In the genomic region with DNA sequence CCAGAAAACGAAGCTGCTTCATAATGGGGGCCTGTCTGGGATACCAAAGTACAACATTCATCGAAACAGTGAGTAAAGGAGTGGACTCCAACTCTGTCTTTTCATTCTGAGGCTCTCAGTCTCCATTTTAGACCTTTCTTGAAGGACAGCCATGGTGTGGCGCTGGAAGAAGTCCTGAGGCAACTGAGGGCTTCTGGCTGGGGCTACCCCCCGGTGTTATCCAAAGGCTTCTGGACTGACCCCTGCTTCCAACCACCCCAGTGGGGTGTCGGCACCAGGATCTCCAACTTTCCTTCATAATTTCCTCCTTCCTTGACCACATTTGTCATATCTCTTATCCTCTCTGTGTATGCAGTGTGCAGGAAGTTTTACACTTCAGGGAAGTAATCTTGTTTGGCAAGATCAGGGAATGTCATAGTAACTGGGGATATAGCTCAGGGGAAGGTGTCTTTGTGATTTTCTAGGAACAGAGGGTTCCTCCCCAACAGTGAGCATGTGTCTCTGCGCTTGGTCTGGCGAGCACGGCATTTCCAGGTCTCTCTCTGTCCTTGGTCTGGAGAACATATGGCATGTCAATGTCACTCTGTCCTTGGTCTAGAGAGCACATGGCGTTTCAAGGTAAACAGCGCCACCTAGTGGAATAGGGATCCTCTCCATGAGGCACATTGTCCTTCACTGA, we compare ENCODE assay signal across 9 cellular contexts. TPM values are rescaled to one million over a fixed set of nuclear protein-coding genes. Genes with fewer than 3 reads are reported as not detected.
A peak's percentile ranks its signal among the peaks of the same experiment; 100 is the strongest.
DNase-seq lines count a peak whose midpoint lies in the region; ATAC-seq, FAIRE-seq and TF ChIP-seq lines count a peak whose summit lies in the region.
"Had no signal": no experiment of that assay in that cellular context is flagged by ENCODE, and none has a peak within 500 bp of the region (broad histone marks: within the 10 kb centered on the region; RNA-seq: fewer than 3 reads in every experiment).

No MANE protein-coding gene starts in this region.

- H3K79me1 ChIP-seq in IMR-90 (ENCODE audit: low read depth in 1 of 2, low read length in 2 of 2) = no peaks in the 10 kb centered on the region

- H3K9me1 ChIP-seq in IMR-90 (ENCODE audit: insufficient read depth, low read length) = no peaks in the 10 kb centered on the region

- H4K91ac ChIP-seq in IMR-90 (ENCODE audit: insufficient read depth, low read depth, low read length) = no peak overlapping the region

- no peak overlapping the region for H2BK15ac ChIP-seq in IMR-90 (ENCODE audit: low read depth, low read length)

- peak overlapping the region; percentile 9 for H2AFZ ChIP-seq in IMR-90 (replicated peaks; ENCODE audit: low read length, poor library complexity)

- H4K5ac ChIP-seq in IMR-90 (ENCODE audit: low read depth, low read length) = no peak overlapping the region

- dilution Hi-C loops in IMR-90 (cut with HindIII; ENCODE audit: low sequenced_read_pairs, unreplicated experiment) = no loop called here

- CTCF ChIA-PET in Caco-2 (lab: Charles Lee) (interaction anchor here (0.6 kb wide), 1 partner anchor 12 kb away, joined by 3 read pairs; no protein-coding TSS in a partner anchor), IMR-90 (lab: Yijun Ruan, JAX) (interaction anchor here (0.7 to 1.1 kb wide), 2 partner anchors 9 to 15 kb away, joined by 3 to 4 read pairs; no protein-coding TSS in a partner anchor)

- H3K36me3 ChIP-seq in Caco-2 (ENCODE audit: control insufficient read depth, insufficient read depth, low read length) = no peaks in the 10 kb centered on the region
- no peaks in the 10 kb centered on the region for H3K36me3 ChIP-seq in IMR-90 (ENCODE audit: control insufficient read depth, insufficient read depth, low read length)
- H3K36me3 ChIP-seq in pancreas = no peaks in the 10 kb centered on the region
- H3K36me3 ChIP-seq in upper lobe of left lung = no peaks in the 10 kb centered on the region

- H3K27ac Mint-ChIP-seq in Caco-2 (ENCODE audit: unreplicated experiment) = no peak overlapping the region

- no peak overlapping the region for H3K14ac ChIP-seq in IMR-90 (replicated peaks; ENCODE audit: low read depth, low read length)

- no peaks in the 10 kb centered on the region for H3K27me3 Mint-ChIP-seq in Caco-2 (ENCODE audit: insufficient read depth, unreplicated experiment)
- peaks cover 12% of the 10 kb centered on the region for H3K27me3 Mint-ChIP-seq in activated T-cell treated with anti-CD3 and anti-CD28 coated beads, Interleukin-2, amount 50 U/mL, for 4 hours (ENCODE audit: low read depth)

- TF ChIP-seq POLR2A in IMR-90 (IDR thresholded peaks at IDR 0.05; ENCODE audit: low read depth, low read length) = no peak
- no peak for TF ChIP-seq POLR2A in upper lobe of left lung (IDR thresholded peaks at IDR 0.05)

- no peaks in the 10 kb centered on the region for H3K4me1 Mint-ChIP-seq in Caco-2 (ENCODE audit: low read depth, unreplicated experiment)
- H3K4me1 Mint-ChIP-seq in activated T-cell treated with anti-CD3 and anti-CD28 coated beads, Interleukin-2, amount 50 U/mL, for 4 hours (ENCODE audit: low read depth) = peaks cover 2% of the 10 kb centered on the region

- no peaks in the 10 kb centered on the region for H3K27me3 ChIP-seq in Caco-2 (replicated peaks; ENCODE audit: control insufficient read depth, insufficient read depth, low read length)
- peaks cover 6% of the 10 kb centered on the region for H3K27me3 ChIP-seq in IMR-90 (ENCODE audit: control insufficient read depth, insufficient read depth, low read length)
- no peaks in the 10 kb centered on the region for H3K27me3 ChIP-seq in pancreas
- no peaks in the 10 kb centered on the region for H3K27me3 ChIP-seq in upper lobe of left lung

- H3K36me3 Mint-ChIP-seq in Caco-2 (ENCODE audit: insufficient read depth, unreplicated experiment) = no peaks in the 10 kb centered on the region
- H3K36me3 Mint-ChIP-seq in activated T-cell treated with anti-CD3 and anti-CD28 coated beads, Interleukin-2, amount 50 U/mL, for 4 hours (ENCODE audit: insufficient read depth) = no peaks in the 10 kb centered on the region
- H3K36me3 Mint-ChIP-seq: IgD-negative memory B cell had no signal

- DNase-seq in Caco-2 (peak; percentile 45 to 57), IMR-90 (peak; percentile 68), RCC 7860 (ENCODE audit: low spot score) (peak; percentile 60), fibroblast of pulmonary artery (ENCODE audit: low read depth) (peak; percentile 82), pancreas (peak in 2 of 6 donors; percentile 39 to 46), upper lobe of left lung (peak in 1 of 2 donors; percentile 71), ecto neural progenitor cell (ENCODE audit: low spot score) (no peak)
- peak; percentile 71 for DNase-seq in activated T-cell treated with anti-CD3 and anti-CD28 coated beads, Interleukin-2, amount 50 U/mL, for 4 hours

- H3K4me3 ChIP-seq in Caco-2 (ENCODE audit: low read depth, low read length) = no peak overlapping the region
- no peak overlapping the region for H3K4me3 ChIP-seq in IMR-90 (ENCODE audit: insufficient read depth, low read depth, low read length)
- H3K4me3 ChIP-seq in fibroblast of pulmonary artery (replicated peaks; ENCODE audit: low read depth, low read length) = no peak overlapping the region
- no peak overlapping the region for H3K4me3 ChIP-seq in pancreas
- H3K4me3 ChIP-seq in upper lobe of left lung = no peak overlapping the region

- no peak overlapping the region for H3K4me2 ChIP-seq in IMR-90 (ENCODE audit: low read depth, low read length)

- peaks cover 5% of the 10 kb centered on the region; the same call in 1 of the 2 replicates for H3K9me3 ChIP-seq in Caco-2
- H3K9me3 ChIP-seq in IMR-90 (ENCODE audit: control insufficient read depth, insufficient read depth, low read length) = no peaks in the 10 kb centered on the region
- no peaks in the 10 kb centered on the region for H3K9me3 ChIP-seq in pancreas
- H3K9me3 ChIP-seq in upper lobe of left lung = peaks cover 0 to 5% (median 3%) of the 10 kb centered on the region in 4 donors

- 15% methylated on average over 2 of the region's 10 CpGs; no CpG with 5 or more reads in 1 of the 2 experiments for WGBS in IMR-90 (ENCODE audit: extremely low coverage in 2 of 2, insufficient read length in 1 of 2), 2 experiments
- 47 to 57% methylated on average over 10 of the region's 10 CpGs for WGBS in pancreas, 2 donors
- WGBS in upper lobe of left lung, 2 donors = 56 to 57% methylated on average over 10 of the region's 10 CpGs

- ATAC-seq in IMR-90 (ENCODE audit: low read depth) (peak; percentile 87), pancreas (peak in 3 of 4 donors; percentile 76 to 86 (median 86)), upper lobe of left lung (ENCODE audit: low FRiP score in 2 of 2) (peak; percentile 87 to 92)
- ATAC-seq in activated T-cell treated with anti-CD3 and anti-CD28 coated beads, Interleukin-2, amount 50 U/mL, for 4 hours = peak; percentile 88 to 90

- in situ Hi-C loops in IMR-90 (cut with MboI; ENCODE audit: low sequenced_read_pairs) = no loop called here

- peak; percentile 2 for FAIRE-seq in RCC 7860 (lab: Jason Lieb, UNC)
- no peak for FAIRE-seq in pancreas (lab: Jason Lieb, UNC)

- POLR2A ChIA-PET in Caco-2 (lab: Charles Lee) = no interaction called here
- POLR2A ChIA-PET in IMR-90 (lab: Charles Lee; ENCODE audit: unreplicated experiment) = no interaction called here

- H3K27ac ChIP-seq in IMR-90 (ENCODE audit: insufficient read depth, low read length) = no peak overlapping the region
- no peak overlapping the region for H3K27ac ChIP-seq in pancreas
- no peak overlapping the region for H3K27ac ChIP-seq in upper lobe of left lung

- no peak overlapping the region for H4K8ac ChIP-seq in IMR-90 (ENCODE audit: low read depth in 2 of 2, low read length in 2 of 2)

- no peak overlapping the region for H3K56ac ChIP-seq in IMR-90 (ENCODE audit: extremely low read depth, insufficient read depth, low read length)

- H2AK9ac ChIP-seq in IMR-90 (replicated peaks; ENCODE audit: low read depth, low read length, poor library complexity) = no peak overlapping the region

- no peak overlapping the region for H3K18ac ChIP-seq in IMR-90 (ENCODE audit: low read depth, low read length)

- H2BK120ac ChIP-seq in IMR-90 (ENCODE audit: low read depth, low read length) = no peak overlapping the region

- H3K4me1 ChIP-seq in Caco-2 = no peaks in the 10 kb centered on the region
- H3K4me1 ChIP-seq in IMR-90 (ENCODE audit: control insufficient read depth, insufficient read depth, low read length) = no peaks in the 10 kb centered on the region
- H3K4me1 ChIP-seq in pancreas = no peaks in the 10 kb centered on the region
- no peaks in the 10 kb centered on the region for H3K4me1 ChIP-seq in upper lobe of left lung

- H4K20me1 ChIP-seq in IMR-90 (ENCODE audit: insufficient read depth, low read length) = no peaks in the 10 kb centered on the region

- no peak overlapping the region for H3K9ac ChIP-seq in IMR-90 (ENCODE audit: low read depth, low read length)

- no peak overlapping the region for H2BK20ac ChIP-seq in IMR-90 (ENCODE audit: low read depth, low read length)

- peak; percentile 32 to 41 for TF ChIP-seq CTCF in Caco-2 (IDR thresholded peaks at IDR 0.05; ENCODE audit: insufficient read depth in 1 of 2, low read depth in 1 of 2, low read length in 1 of 2, severe bottlenecking in 1 of 2, unreplicated experiment in 1 of 2)
- TF ChIP-seq CTCF in IMR-90 (conservative IDR thresholded peaks at IDR 0.05; ENCODE audit: low read depth, low read length) = peak; percentile 77
- peak; percentile 76 for TF ChIP-seq CTCF in fibroblast of pulmonary artery (IDR thresholded peaks at IDR 0.05; ENCODE audit: low read length, missing control alignments)
- peak; percentile 28 to 73 (median 49) for TF ChIP-seq CTCF in pancreas (IDR thresholded peaks at IDR 0.05)
- TF ChIP-seq CTCF in upper lobe of left lung (IDR thresholded peaks at IDR 0.05) = peak; percentile 73 to 85 (median 76)

- no peak for TF ChIP-seq EP300 in upper lobe of left lung (IDR thresholded peaks at IDR 0.05)

- no peak overlapping the region for H3K4ac ChIP-seq in IMR-90 (ENCODE audit: low read depth, low read length)

- no peak overlapping the region for H3K23ac ChIP-seq in IMR-90 (ENCODE audit: low read depth, low read length)

- peak; percentile 87 for TF ChIP-seq RAD21 in IMR-90 (IDR thresholded peaks at IDR 0.05; ENCODE audit: low read length)

- H2BK5ac ChIP-seq in IMR-90 (ENCODE audit: low read depth, low read length, poor library complexity, severe bottlenecking) = no peak overlapping the region

- no peaks in the 10 kb centered on the region for H3K9me3 Mint-ChIP-seq in Caco-2 (ENCODE audit: unreplicated experiment)
- H3K9me3 Mint-ChIP-seq in activated T-cell treated with anti-CD3 and anti-CD28 coated beads, Interleukin-2, amount 50 U/mL, for 4 hours = no peaks in the 10 kb centered on the region

- H3K4me3 Mint-ChIP-seq in Caco-2 (ENCODE audit: unreplicated experiment) = no peak overlapping the region
- no peak overlapping the region for H3K4me3 Mint-ChIP-seq in activated T-cell treated with anti-CD3 and anti-CD28 coated beads, Interleukin-2, amount 50 U/mL, for 4 hours
- H3K4me3 Mint-ChIP-seq: IgD-negative memory B cell had no signal

- intact Hi-C loops in Caco-2 (cut with micrococcal nuclease; ENCODE audit: unreplicated experiment) = loop anchor here (1.0 kb wide), 1 partner anchor 12 kb away; no protein-coding TSS in a partner anchor
- intact Hi-C loops in IMR-90 (cut with micrococcal nuclease) = loop anchor here (1.0 kb wide), 2 partner anchors 12 to 198 kb away; no protein-coding TSS in a partner anchor
- intact Hi-C loops in pancreas (cut with DNase I) = no loop called here

- BruUV-seq in Caco-2 (replicated peaks; lab: Mats Ljungman, UMichigan) (no TSS peak), IMR-90 (replicated peaks; lab: Mats Ljungman, UMichigan) (no TSS peak)

- H2AK5ac ChIP-seq in IMR-90 (ENCODE audit: low read depth, low read length) = no peak overlapping the region

RNA-seq across cellular contexts. Expression of gene BSDC1, which starts 19.4 kb away (rescaled TPM):
- total RNA-seq in Caco-2 (2022) (32.5 and 33.2 TPM in 2 replicates), IMR-90 (2012; rRNA removed) (50.8 and 60.4 TPM in 2 replicates), pancreas (10 to 100 TPM; 35.9 to 56.9 (median 47.0) TPM), upper lobe of left lung (100 to 1,000 TPM in 1 of 6 donors, 10 to 100 TPM in 5; 60.8 to 116 (median 68.9) TPM)
- polyA plus RNA-seq in IMR-90 (2012; rRNA removed) (50.4 and 56.8 TPM in 2 replicates), pancreas (10 to 100 TPM; 36.3 to 40.5 TPM)
- 31.5 and 48.4 TPM in 2 replicates for polyA plus RNA-seq in IMR-90 (2012; cell fraction: cytosol; rRNA removed)
- polyA plus RNA-seq in IMR-90 (2012; cell fraction: nucleus; rRNA removed; ENCODE audit: low replicate concordance) = 81.3 and 110 TPM in 2 replicates
- 10 to 100 TPM; 42.2 to 56.8 (median 46.6) TPM for total RNA-seq in activated T-cell treated with anti-CD3 and anti-CD28 coated beads, Interleukin-2, amount 50 U/mL, for 4 hours

RNA-seq across cellular contexts. Expression of gene ZBTB8B, which starts 51.2 kb away (rescaled TPM):
- total RNA-seq in Caco-2 (2022) (not detected in 2 replicates), IMR-90 (2012; rRNA removed) (not detected in 2 replicates), pancreas (under 1 TPM; under 0.01 to 0.06 (median under 0.01) TPM), upper lobe of left lung (under 1 TPM in 4 of 6 donors, not detected in 2; under 0.01 to 0.10 (median 0.01) TPM)
- polyA plus RNA-seq in IMR-90 (2012; rRNA removed) (not detected in 2 replicates), pancreas (under 1 TPM; 0.04 to 0.05 TPM)
- polyA plus RNA-seq in IMR-90 (2012; cell fraction: cytosol; rRNA removed) = 0.01 TPM in 1 of 2 replicates, not detected in the other
- polyA plus RNA-seq in IMR-90 (2012; cell fraction: nucleus; rRNA removed; ENCODE audit: low replicate concordance) = under 0.01 TPM in 1 of 2 replicates, not detected in the other
- total RNA-seq in activated T-cell treated with anti-CD3 and anti-CD28 coated beads, Interleukin-2, amount 50 U/mL, for 4 hours = not detected
- polyA plus RNA-seq: IgD-negative memory B cell had no signal

RNA-seq across cellular contexts. Expression of gene TSSK3, which starts 51.3 kb away (rescaled TPM):
- 2.5 and 2.6 TPM in 2 replicates for total RNA-seq in Caco-2 (2022)
- not detected in 2 replicates for total RNA-seq in IMR-90 (2012; rRNA removed)
- polyA plus RNA-seq in IMR-90 (2012; rRNA removed) = 0.24 and 0.96 TPM in 2 replicates
- 0.15 TPM in 1 of 2 replicates, not detected in the other for polyA plus RNA-seq in IMR-90 (2012; cell fraction: cytosol; rRNA removed)
- polyA plus RNA-seq in IMR-90 (2012; cell fraction: nucleus; rRNA removed; ENCODE audit: low replicate concordance) = 1.7 and 2.9 TPM in 2 replicates
- under 1 TPM; 0.71 to 0.98 (median 0.92) TPM for total RNA-seq in activated T-cell treated with anti-CD3 and anti-CD28 coated beads, Interleukin-2, amount 50 U/mL, for 4 hours
- 1 to 10 TPM; 1.0 to 2.5 (median 1.3) TPM for total RNA-seq in pancreas
- 1 to 10 TPM in 1 of 2 donors, under 1 TPM in 1; 0.35 to 1.8 TPM for polyA plus RNA-seq in pancreas
- total RNA-seq in upper lobe of left lung = 1 to 10 TPM in 4 of 6 donors, not detected in 2; 1.2 to 2.3 (median 1.8) TPM
- polyA plus RNA-seq: IgD-negative memory B cell had no signal

RNA-seq across cellular contexts. Expression of gene FAM229A, which starts 51.4 kb away (rescaled TPM):
- total RNA-seq in Caco-2 (2022) (2.1 and 2.6 TPM in 2 replicates), IMR-90 (2012; rRNA removed) (0.28 and 0.36 TPM in 2 replicates), pancreas (1 to 10 TPM; 1.9 to 6.4 (median 3.8) TPM), upper lobe of left lung (10 to 100 TPM in 3 of 6 donors, 1 to 10 TPM in 3; 4.3 to 43.0 (median 10.5) TPM)
- polyA plus RNA-seq in IMR-90 (2012; rRNA removed) (3.9 and 4.3 TPM in 2 replicates), pancreas (10 to 100 TPM; 18.6 to 21.8 TPM)
- 0.64 and 1.4 TPM in 2 replicates for polyA plus RNA-seq in IMR-90 (2012; cell fraction: cytosol; rRNA removed)
- 73.8 and 94.1 TPM in 2 replicates for polyA plus RNA-seq in IMR-90 (2012; cell fraction: nucleus; rRNA removed; ENCODE audit: low replicate concordance)
- total RNA-seq in activated T-cell treated with anti-CD3 and anti-CD28 coated beads, Interleukin-2, amount 50 U/mL, for 4 hours = 1 to 10 TPM; 2.7 to 3.5 (median 3.2) TPM

Comparison
In these comparisons a context has a peak if more than half of its experiments do, and no peak if none do; other contexts are left out.
1. intact Hi-C loops: an anchor here in Caco-2 (1.0 kb wide) and IMR-90 (1.0 kb wide); none called in pancreas.